In the genomic region with DNA sequence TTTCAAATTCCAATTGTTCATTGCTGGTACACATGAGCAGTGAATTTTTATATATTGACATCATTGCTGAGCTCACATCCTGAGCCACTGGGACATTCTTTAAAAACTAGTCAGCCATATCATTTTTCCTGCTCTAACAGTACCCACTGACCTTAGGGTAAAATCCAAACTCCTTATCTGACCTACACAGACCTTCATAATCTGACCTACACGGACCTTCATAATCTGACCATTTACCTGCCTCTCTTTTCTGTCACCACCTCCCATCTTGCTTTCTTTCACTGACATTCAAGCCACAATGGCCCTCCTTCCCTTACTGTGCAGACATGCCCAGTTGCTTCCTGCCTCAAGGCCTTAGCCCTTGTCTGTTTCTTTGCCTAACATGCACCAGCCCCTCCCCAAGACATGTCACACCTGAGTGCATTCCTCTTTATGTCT, we compare ENCODE assay signal across 16 cellular contexts. TPM values are rescaled to one million over a fixed set of nuclear protein-coding genes. Genes with fewer than 3 reads are reported as not detected.
DNase-seq lines count a peak whose midpoint lies in the region; ATAC-seq, FAIRE-seq and TF ChIP-seq lines count a peak whose summit lies in the region.
"Had no signal": no experiment of that assay in that cellular context is flagged by ENCODE, and none has a peak within 500 bp of the region (broad histone marks: within the 10 kb centered on the region; RNA-seq: fewer than 3 reads in every experiment).

No MANE protein-coding gene starts in this region.

- POLR2A ChIA-PET in AG04449 (lab: Yijun Ruan, JAX) = no interaction called here
- POLR2A ChIA-PET in K562 (lab: Yijun Ruan, JAX) = no interaction called here

- no peak for TF ChIP-seq RAD21 in Ishikawa (IDR thresholded peaks at IDR 0.05; ENCODE audit: low read depth)
- TF ChIP-seq RAD21 in K562 (CRISPR knock-in tag; conservative IDR thresholded peaks at IDR 0.05 in 1 of 2, IDR thresholded peaks at IDR 0.05 in 1 of 2) = no peak

- H4K20me1 ChIP-seq in K562 (replicated peaks; ENCODE audit: control insufficient read depth, insufficient read depth, low read length) = peaks cover 18% of the 10 kb centered on the region
- no peaks in the 10 kb centered on the region for H4K20me1 ChIP-seq in MM.1S (ENCODE audit: insufficient read depth, low read length)

- peak; percentile 14 for DNase-seq in AG04449 (ENCODE audit: low read depth, low spot score)
- DNase-seq in K562 (ENCODE audit: extremely low read depth in 1 of 4, low spot score in 3 of 4) = peak in 2 of 4 experiments; percentile 24 to 43
- DNase-seq in glomerular endothelial cell (ENCODE audit: extremely low read depth, low read depth, low spot score) = peak; percentile 73
- no peak for DNase-seq in activated CD8-positive, alpha-beta memory T cell treated with anti-CD3 and anti-CD28 coated beads, Interleukin-2, amount 50 U/mL, for 48 hours
- DNase-seq in osteocyte (ENCODE audit: extremely low spot score, unreplicated experiment) = no peak
- DNase-seq in MM.1S = no peak
- DNase-seq in CD14-positive monocyte (ENCODE audit: low spot score) = no peak
- DNase-seq: GF-D8; NCI-H510A; stimulated activated CD4-positive, alpha-beta T cell treated with anti-CD3 and anti-CD28 coated beads, Interleukin-12 subunit alpha, Interleukin-12 subunit beta, amount 100 ng/mL, for 4 hours; upper lobe of left lung had no signal

- H3K79me2 ChIP-seq in K562 (ENCODE audit: control insufficient read depth, insufficient read depth, low read length) = peaks cover 73% of the 10 kb centered on the region
- peaks cover 88% of the 10 kb centered on the region for H3K79me2 ChIP-seq in MM.1S (ENCODE audit: low read length)

- no peaks in the 10 kb centered on the region for H3K9me2 ChIP-seq in MM.1S (replicated peaks; ENCODE audit: insufficient read depth, low read length)

- peak; percentile 57 for FAIRE-seq in K562 (lab: Jason Lieb, UNC)

- no peaks in the 10 kb centered on the region for H3F3A ChIP-seq in MM.1S (ENCODE audit: insufficient read depth, low read length)

- H3K9me3 Mint-ChIP-seq in osteocyte (ENCODE audit: unreplicated experiment) = no peaks in the 10 kb centered on the region
- H3K9me3 Mint-ChIP-seq in CD14-positive monocyte = peaks cover 0 to 2% (median 0%) of the 10 kb centered on the region in 7 donors

- H3K36me3 Mint-ChIP-seq in osteocyte (ENCODE audit: unreplicated experiment) (no peaks in the 10 kb centered on the region), CD14-positive monocyte (peaks cover 1 to 4% of the 10 kb centered on the region in 2 donors)

- TF ChIP-seq POLR2A in K562 (conservative IDR thresholded peaks at IDR 0.05) = no peak

- H3K27ac Mint-ChIP-seq in osteocyte (ENCODE audit: unreplicated experiment) (no peak overlapping the region), CD14-positive monocyte (no peak overlapping the region)

- H3K9me3 ChIP-seq in K562 (replicated peaks; ENCODE audit: control insufficient read depth, insufficient read depth, low read depth, low read length) (no peaks in the 10 kb centered on the region), MM.1S (replicated peaks; ENCODE audit: insufficient read depth, low read length) (no peaks in the 10 kb centered on the region)
- H3K9me3 ChIP-seq: esophagus muscularis mucosa, upper lobe of left lung had no signal

- H3K27me3 ChIP-seq in K562 (ENCODE audit: control insufficient read depth in 2 of 2, insufficient read depth in 2 of 2, low read length in 2 of 2) = no peaks in the 10 kb centered on the region
- H3K27me3 ChIP-seq in MM.1S (replicated peaks; ENCODE audit: insufficient read depth, low read length) = no peaks in the 10 kb centered on the region
- H3K27me3 ChIP-seq: esophagus muscularis mucosa, upper lobe of left lung had no signal

- TF ChIP-seq EP300 in Ishikawa (IDR thresholded peaks at IDR 0.05; ENCODE audit: borderline replicate concordance) (peak; percentile 62; the same call in 1 of the 2 replicates), K562 (IDR thresholded peaks at IDR 0.05; ENCODE audit: low read length) (peak; percentile 65)

- H3K9ac ChIP-seq in K562 (ENCODE audit: insufficient read depth in 1 of 2, low read depth in 2 of 2, low read length in 2 of 2) (no peak overlapping the region), MM.1S (ENCODE audit: low read length) (no peak overlapping the region)

- no peak overlapping the region for H2AFZ ChIP-seq in K562 (ENCODE audit: low read depth, low read length)
- H2AFZ ChIP-seq in MM.1S (ENCODE audit: low read length) = no peak overlapping the region

- H3K36me3 ChIP-seq in K562 (ENCODE audit: control insufficient read depth, insufficient read depth, low read length) (no peaks in the 10 kb centered on the region), MM.1S (replicated peaks; ENCODE audit: insufficient read depth, low read length) (no peaks in the 10 kb centered on the region)
- H3K36me3 ChIP-seq: esophagus muscularis mucosa, upper lobe of left lung had no signal

- no TSS peak for BruUV-seq in K562 (replicated peaks; lab: Mats Ljungman, UMichigan)

- H3K27me3 Mint-ChIP-seq in osteocyte (ENCODE audit: unreplicated experiment) (no peaks in the 10 kb centered on the region), CD14-positive monocyte (ENCODE audit: low read depth in 3 of 3) (no peaks in the 10 kb centered on the region)

- H3K27ac ChIP-seq in K562 (ENCODE audit: extremely low read depth, low read depth, low read length) (no peak overlapping the region), MM.1S (ENCODE audit: low read length) (no peak overlapping the region)
- H3K27ac ChIP-seq: esophagus muscularis mucosa, upper lobe of left lung had no signal

- H3K9me1 ChIP-seq in K562 (ENCODE audit: control insufficient read depth, insufficient read depth, low read length) = no peaks in the 10 kb centered on the region

- intact Hi-C loops in K562 (cut with micrococcal nuclease) (no loop called here), CD14-positive monocyte (cut with micrococcal nuclease) (no loop called here)

- H3K4me3 ChIP-seq in AG04449 (ENCODE audit: low read depth, low read length) = no peak overlapping the region
- no peak overlapping the region for H3K4me3 ChIP-seq in K562
- no peak overlapping the region for H3K4me3 ChIP-seq in MM.1S (ENCODE audit: low read length)
- H3K4me3 ChIP-seq: esophagus muscularis mucosa, upper lobe of left lung had no signal

- in situ Hi-C loops in K562 (cut with MboI) = no loop called here

- WGBS in K562 (ENCODE audit: insufficient coverage, low coverage, missing lambda C conversion rate) = 0% methylated on average over 1 of the region's 1 CpG

- H3K4me1 Mint-ChIP-seq in osteocyte (ENCODE audit: unreplicated experiment) (peaks cover 32% of the 10 kb centered on the region), CD14-positive monocyte (peaks cover 4% of the 10 kb centered on the region)
- H3K4me1 Mint-ChIP-seq: neural crest cell had no signal

- H3K4me1 ChIP-seq in K562 (replicated peaks in 1 of 2; ENCODE audit: control insufficient read depth in 2 of 2, insufficient read depth in 2 of 2, low read length in 2 of 2) = peaks cover 0 to 6% of the 10 kb centered on the region in 2 experiments; a peak in 2 of 5 replicates
- H3K4me1 ChIP-seq in MM.1S (ENCODE audit: low read length) = no peaks in the 10 kb centered on the region

- CTCF ChIA-PET in AG04449 (lab: Yijun Ruan, JAX) (no interaction called here), K562 (lab: Yijun Ruan, JAX; ENCODE audit: low intra/inter-chr PET ratio) (no interaction called here)

- H3K4me3 Mint-ChIP-seq in osteocyte (ENCODE audit: unreplicated experiment) (no peak overlapping the region), CD14-positive monocyte (no peak overlapping the region)
- H3K4me3 Mint-ChIP-seq: neural crest cell had no signal

- no peak for TF ChIP-seq CTCF in AG04449 (IDR thresholded peaks at IDR 0.05; ENCODE audit: insufficient read depth, low read length, missing control alignments)
- no peak for TF ChIP-seq CTCF in K562 (IDR thresholded peaks at IDR 0.05 in 2 of 3, conservative IDR thresholded peaks at IDR 0.05 in 1 of 3; ENCODE audit: insufficient read depth in 2 of 3, low read depth in 1 of 3, low read length in 3 of 3)
- no peak for TF ChIP-seq CTCF in osteocyte (IDR thresholded peaks at IDR 0.05)
- TF ChIP-seq CTCF in MM.1S (IDR thresholded peaks at IDR 0.05; ENCODE audit: low read length) = no peak
- TF ChIP-seq CTCF in CD14-positive monocyte (IDR thresholded peaks at IDR 0.05) = no peak

- H3K4me2 ChIP-seq in K562 (ENCODE audit: insufficient read depth, low read length) (no peak overlapping the region), MM.1S (ENCODE audit: low read depth, low read length) (no peak overlapping the region)

- ATAC-seq in K562 = peak; percentile 70

RNA-seq across cellular contexts. Expression of a gene that starts 16.1 kb away (rescaled TPM):
- total RNA-seq in K562 (2011; cell fraction: chromatin; rRNA removed; ENCODE audit: low replicate concordance) = 3.1 and 3.5 TPM in 2 replicates
- total RNA-seq in K562 (2011; cell fraction: nucleolus; rRNA removed) = 1.3 and 1.7 TPM in 2 replicates
- total RNA-seq in K562 (2011; cell fraction: nucleoplasm; rRNA removed) = 2.3 and 2.7 TPM in 2 replicates
- total RNA-seq in K562 (2014; rRNA removed) (0.95 and 1.0 TPM in 2 replicates), K562 (2014; rRNA removed; fragmentation: Illumina TruSeq; extraction: Trizol) (0.83 and 0.87 TPM in 2 replicates), K562 (2015; rRNA removed; fragmentation: Illumina TruSeq; extraction: Trizol) (1.5 and 1.7 TPM in 2 replicates), K562 (2021) (1.3 and 1.5 TPM in 2 replicates), glomerular endothelial cell (0.35 and 1.4 TPM in 2 replicates), osteocyte (0.30 and 0.81 TPM in 2 replicates)
- polyA plus RNA-seq in K562 (2011; rRNA removed) (1.4 and 1.7 TPM in 2 replicates), K562 (2014; fragmentation: Illumina TruSeq; extraction: Trizol) (1.1 and 1.2 TPM in 2 replicates), K562 (2014; fragmentation: Nextera tagmentation; extraction: Ambion mirVana) (1 to 10 TPM in 1 of 2 experiments, under 1 TPM in 1; 0.51 to 1.1 TPM), K562 (2014; rRNA removed) (1.0 and 1.1 TPM in 2 replicates), CD14-positive monocyte (under 1 TPM in 1 of 2 donors, not detected in 1; 0.14 TPM)
- polyA plus RNA-seq in K562 (2011; cell fraction: cytosol; rRNA removed) = 0.67 and 1.2 TPM in 2 replicates
- polyA plus RNA-seq in K562 (2011; cell fraction: nucleus; rRNA removed) = 6.1 and 7.5 TPM in 2 replicates
- polyA plus RNA-seq in K562 (2012) = 0.57 and 1.3 TPM in 2 replicates
- 1.2 and 1.6 TPM in 2 replicates for polyA minus RNA-seq in K562 (2011; rRNA and poly(A)+ RNA removed)
- polyA minus RNA-seq in K562 (2011; cell fraction: cytosol; rRNA and poly(A)+ RNA removed) = 0.48 TPM in 1 of 2 replicates, not detected in the other
- 1.8 and 5.0 TPM in 2 replicates for polyA minus RNA-seq in K562 (2011; cell fraction: nucleus; rRNA and poly(A)+ RNA removed)
- total RNA-seq: neural crest cell had no signal

RNA-seq across cellular contexts. Expression of a gene that starts 17.6 kb away (rescaled TPM):
- total RNA-seq in K562 (2011; cell fraction: chromatin; rRNA removed; ENCODE audit: low replicate concordance) = 7.0 and 17.2 TPM in 2 replicates
- 4.0 and 4.6 TPM in 2 replicates for total RNA-seq in K562 (2011; cell fraction: nucleolus; rRNA removed)
- 8.1 and 16.4 TPM in 2 replicates for total RNA-seq in K562 (2011; cell fraction: nucleoplasm; rRNA removed)
- 6.4 and 9.4 TPM in 2 replicates for total RNA-seq in K562 (2014; rRNA removed)
- 7.6 and 8.5 TPM in 2 replicates for total RNA-seq in K562 (2014; rRNA removed; fragmentation: Illumina TruSeq; extraction: Trizol)
- total RNA-seq in K562 (2015; rRNA removed; fragmentation: Illumina TruSeq; extraction: Trizol) = 5.9 and 7.1 TPM in 2 replicates
- total RNA-seq in K562 (2021) = 5.9 and 8.7 TPM in 2 replicates
- polyA plus RNA-seq in K562 (2011; rRNA removed) = 6.0 and 8.4 TPM in 2 replicates
- polyA plus RNA-seq in K562 (2011; cell fraction: cytosol; rRNA removed) = 3.1 and 7.9 TPM in 2 replicates
- polyA plus RNA-seq in K562 (2011; cell fraction: nucleus; rRNA removed) = 18.7 and 18.9 TPM in 2 replicates
- 8.5 and 11.3 TPM in 2 replicates for polyA plus RNA-seq in K562 (2012)
- polyA plus RNA-seq in K562 (2014; fragmentation: Illumina TruSeq; extraction: Trizol) = 7.9 and 9.2 TPM in 2 replicates
- 10 to 100 TPM; 14.5 to 19.6 TPM for polyA plus RNA-seq in K562 (2014; fragmentation: Nextera tagmentation; extraction: Ambion mirVana)
- polyA plus RNA-seq in K562 (2014; rRNA removed) = 14.5 TPM in 2 replicates
- polyA minus RNA-seq in K562 (2011; rRNA and poly(A)+ RNA removed) = 3.6 and 5.2 TPM in 2 replicates
- 1.9 and 3.2 TPM in 2 replicates for polyA minus RNA-seq in K562 (2011; cell fraction: cytosol; rRNA and poly(A)+ RNA removed)
- 8.1 and 9.0 TPM in 2 replicates for polyA minus RNA-seq in K562 (2011; cell fraction: nucleus; rRNA and poly(A)+ RNA removed)
- 3.8 and 4.7 TPM in 2 replicates for total RNA-seq in glomerular endothelial cell
- 0.70 TPM in 1 of 2 replicates, not detected in the other for total RNA-seq in osteocyte
- polyA plus RNA-seq in CD14-positive monocyte = 1 to 10 TPM in 1 of 2 donors, under 1 TPM in 1; 0.64 to 2.3 TPM
- total RNA-seq: neural crest cell had no signal

RNA-seq across cellular contexts. Expression of a gene that starts 48.7 kb away (rescaled TPM):
- not detected in 2 replicates for total RNA-seq in K562 (2011; cell fraction: chromatin; rRNA removed; ENCODE audit: low replicate concordance)
- total RNA-seq in K562 (2011; cell fraction: nucleolus; rRNA removed) = not detected in 2 replicates
- not detected in 2 replicates for total RNA-seq in K562 (2011; cell fraction: nucleoplasm; rRNA removed)
- total RNA-seq in K562 (2014; rRNA removed) = not detected in 2 replicates
- total RNA-seq in K562 (2014; rRNA removed; fragmentation: Illumina TruSeq; extraction: Trizol) = not detected in 2 replicates
- total RNA-seq in K562 (2015; rRNA removed; fragmentation: Illumina TruSeq; extraction: Trizol) = not detected in 2 replicates
- not detected in 2 replicates for total RNA-seq in K562 (2021)
- not detected in 2 replicates for polyA plus RNA-seq in K562 (2011; rRNA removed)
- not detected in 2 replicates for polyA plus RNA-seq in K562 (2011; cell fraction: cytosol; rRNA removed)
- polyA plus RNA-seq in K562 (2011; cell fraction: nucleus; rRNA removed) = not detected in 2 replicates
- not detected in 2 replicates for polyA plus RNA-seq in K562 (2012)
- not detected in 2 replicates for polyA plus RNA-seq in K562 (2014; fragmentation: Illumina TruSeq; extraction: Trizol)
- polyA plus RNA-seq in K562 (2014; fragmentation: Nextera tagmentation; extraction: Ambion mirVana) = not detected
- not detected in 2 replicates for polyA plus RNA-seq in K562 (2014; rRNA removed)
- polyA minus RNA-seq in K562 (2011; rRNA and poly(A)+ RNA removed) = not detected in 2 replicates
- polyA minus RNA-seq in K562 (2011; cell fraction: cytosol; rRNA and poly(A)+ RNA removed) = not detected in 2 replicates
- not detected in 2 replicates for polyA minus RNA-seq in K562 (2011; cell fraction: nucleus; rRNA and poly(A)+ RNA removed)
- not detected in 2 replicates for total RNA-seq in glomerular endothelial cell
- not detected in 2 replicates for total RNA-seq in osteocyte
- polyA plus RNA-seq in CD14-positive monocyte = not detected
- total RNA-seq: esophagus muscularis mucosa, kidney epithelial cell, neural crest cell, SK-MEL-5, upper lobe of left lung had no signal

Comparison
In these comparisons a context has a peak if more than half of its experiments do, and no peak if none do; other contexts are left out.
1. DNase-seq: peak in AG04449 (single experiment) and glomerular endothelial cell (single experiment); none in activated CD8-positive, alpha-beta memory T cell treated with anti-CD3 and anti-CD28 coated beads, Interleukin-2, amount 50 U/mL, for 48 hours (single experiment), osteocyte (single experiment), MM.1S (single experiment) and CD14-positive monocyte (single experiment).